1 cellular context compared by ENCODE assay signal in the genomic region with DNA sequence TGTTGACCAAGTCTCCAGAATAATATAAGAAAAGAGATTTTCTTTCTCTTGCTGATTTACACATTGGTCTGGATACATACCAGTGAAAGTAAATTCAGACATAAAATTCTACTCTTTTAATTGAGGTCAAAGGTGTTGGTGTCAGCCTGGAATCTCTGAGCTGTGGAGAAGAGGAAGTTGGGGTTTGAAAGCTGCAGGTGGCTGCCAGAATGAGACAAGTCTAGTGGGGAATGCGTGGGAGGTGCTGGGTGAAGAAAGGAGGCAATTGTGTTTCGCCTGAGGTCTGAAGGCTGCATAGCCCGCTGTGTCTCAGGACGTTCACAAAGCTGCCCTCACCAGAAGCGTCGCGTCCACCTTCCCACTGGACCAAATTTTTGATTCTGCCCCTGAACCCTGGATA.
TF ChIP-seq lines count a peak whose summit lies in the region.

No MANE protein-coding gene starts in this region.

TF ChIP-seq in SK-N-SH, 30 proteins besides CTCF, POLR2A, EP300 and RAD21 (continued from another document):
- TF ChIP-seq MEF2A (IDR thresholded peaks at IDR 0.05; ENCODE audit: borderline replicate concordance, low read depth) (no peak), MXI1 (IDR thresholded peaks at IDR 0.05; ENCODE audit: low read depth, low read length) (no peak)
